ENCODE assay signal across 20 cellular contexts in genomic region chr9:123359106-123359505, GRCh38. TPM values are rescaled to one million over a fixed set of nuclear protein-coding genes. Genes with fewer than 3 reads are reported as not detected.
DNase-seq lines count a peak whose midpoint lies in the region; ATAC-seq and TF ChIP-seq lines count a peak whose summit lies in the region.
"Had no signal": no experiment of that assay in that cellular context is flagged by ENCODE, and none has a peak within 500 bp of the region (broad histone marks: within the 10 kb centered on the region; RNA-seq: fewer than 3 reads in every experiment).

No MANE protein-coding gene starts in this region.

- ATAC-seq in GM18870 (IDR thresholded peaks at IDR 0.05; ENCODE audit: unreplicated experiment) = no peak
- ATAC-seq: right cardiac atrium had no signal

- H3K9me3 Mint-ChIP-seq in glutamatergic neuron (ENCODE audit: unreplicated experiment) = peaks cover 5% of the 10 kb centered on the region
- H3K9me3 Mint-ChIP-seq: activated naive CD8-positive, alpha-beta T cell treated with anti-CD3 and anti-CD28 coated beads for 36 hours; T-helper 2 cell treated with Interferon-gamma antibody and Interleukin-4, amounts not matched to agents 5 μg/mL and 100 μg/mL, for 36 hours had no signal

- H3K9me2 ChIP-seq in DOHH2 (replicated peaks; ENCODE audit: control insufficient read depth, low read length) = no peaks in the 10 kb centered on the region
- H3K9me2 ChIP-seq in MM.1S (replicated peaks; ENCODE audit: insufficient read depth, low read length) = no peaks in the 10 kb centered on the region

- TF ChIP-seq CTCF in DOHH2 (IDR thresholded peaks at IDR 0.05; ENCODE audit: low read depth, low read length, poor library complexity, severe bottlenecking) (no peak), MM.1S (IDR thresholded peaks at IDR 0.05; ENCODE audit: low read length) (no peak), glutamatergic neuron (IDR thresholded peaks at IDR 0.05; ENCODE audit: partially characterized antibody, unreplicated experiment) (no peak), osteoblast (IDR thresholded peaks at IDR 0.05; ENCODE audit: extremely low read depth, low read depth, low read length) (no peak)

- H3K27ac ChIP-seq in DOHH2 (ENCODE audit: low read depth, low read length) (no peak overlapping the region), MM.1S (ENCODE audit: low read length) (no peak overlapping the region), osteoblast (ENCODE audit: low read depth, low read length) (no peak overlapping the region)
- H3K27ac ChIP-seq: epithelial cell of prostate had no signal

- H3K9ac ChIP-seq in MM.1S (ENCODE audit: low read length) = no peak overlapping the region

- H3K79me2 ChIP-seq in DOHH2 (ENCODE audit: control insufficient read depth, low read length) (no peaks in the 10 kb centered on the region), MM.1S (ENCODE audit: low read length) (no peaks in the 10 kb centered on the region), osteoblast (ENCODE audit: insufficient read depth, low read length) (no peaks in the 10 kb centered on the region)

- H3K4me1 Mint-ChIP-seq in glutamatergic neuron (ENCODE audit: low read depth, unreplicated experiment) = peaks cover 41% of the 10 kb centered on the region

- H3K4me2 ChIP-seq in DOHH2 (ENCODE audit: low read length) = peak overlapping the region; percentile 46
- H3K4me2 ChIP-seq in MM.1S (ENCODE audit: low read depth, low read length) = peak overlapping the region; percentile 18; the same call in 1 of the 2 replicates
- no peak overlapping the region for H3K4me2 ChIP-seq in osteoblast (ENCODE audit: insufficient read depth, low read length)

- H3K4me3 ChIP-seq in DOHH2 (ENCODE audit: low read length) (no peak overlapping the region), MM.1S (ENCODE audit: low read length) (no peak overlapping the region), osteoblast (ENCODE audit: insufficient read depth, low read length) (no peak overlapping the region)
- H3K4me3 ChIP-seq: HAP-1, Peyer's patch had no signal

- no peak overlapping the region for H3K4me3 Mint-ChIP-seq in glutamatergic neuron (ENCODE audit: unreplicated experiment)
- H3K4me3 Mint-ChIP-seq: activated naive CD8-positive, alpha-beta T cell treated with anti-CD3 and anti-CD28 coated beads for 36 hours; T-helper 2 cell treated with Interferon-gamma antibody and Interleukin-4, amounts not matched to agents 5 μg/mL and 100 μg/mL, for 36 hours had no signal

- H3K36me3 ChIP-seq in DOHH2 (ENCODE audit: control insufficient read depth, low read length) = no peaks in the 10 kb centered on the region
- H3K36me3 ChIP-seq in MM.1S (replicated peaks; ENCODE audit: insufficient read depth, low read length) = no peaks in the 10 kb centered on the region
- no peaks in the 10 kb centered on the region for H3K36me3 ChIP-seq in osteoblast (ENCODE audit: insufficient read depth, low read length)
- H3K36me3 ChIP-seq: HAP-1, Peyer's patch had no signal

- no peaks in the 10 kb centered on the region for H3F3A ChIP-seq in DOHH2 (ENCODE audit: control insufficient read depth, insufficient read depth)
- no peaks in the 10 kb centered on the region for H3F3A ChIP-seq in MM.1S (ENCODE audit: insufficient read depth, low read length)

- peak overlapping the region; percentile 24 for H3K27ac Mint-ChIP-seq in glutamatergic neuron (ENCODE audit: unreplicated experiment)
- H3K27ac Mint-ChIP-seq: activated naive CD8-positive, alpha-beta T cell treated with anti-CD3 and anti-CD28 coated beads for 36 hours; T-helper 2 cell treated with Interferon-gamma antibody and Interleukin-4, amounts not matched to agents 5 μg/mL and 100 μg/mL, for 36 hours had no signal

- H3K4me1 ChIP-seq in DOHH2 (ENCODE audit: control insufficient read depth, low read length) = peaks cover 30% of the 10 kb centered on the region
- H3K4me1 ChIP-seq in MM.1S (ENCODE audit: low read length) = peaks cover 17% of the 10 kb centered on the region
- no peaks in the 10 kb centered on the region for H3K4me1 ChIP-seq in osteoblast (ENCODE audit: insufficient read depth, low read length)

- H2AFZ ChIP-seq in MM.1S (ENCODE audit: low read length) = no peak overlapping the region
- no peak overlapping the region for H2AFZ ChIP-seq in osteoblast (ENCODE audit: low read length)

- H3K9me3 ChIP-seq in DOHH2 (ENCODE audit: control insufficient read depth, insufficient read depth, low read length) (no peaks in the 10 kb centered on the region), MM.1S (replicated peaks; ENCODE audit: insufficient read depth, low read length) (no peaks in the 10 kb centered on the region), osteoblast (ENCODE audit: low read depth, low read length) (no peaks in the 10 kb centered on the region)
- H3K9me3 ChIP-seq: HAP-1, Peyer's patch had no signal

- no peaks in the 10 kb centered on the region for H3K27me3 ChIP-seq in DOHH2 (ENCODE audit: control insufficient read depth, low read length)
- no peaks in the 10 kb centered on the region for H3K27me3 ChIP-seq in MM.1S (replicated peaks; ENCODE audit: insufficient read depth, low read length)
- H3K27me3 ChIP-seq in osteoblast (ENCODE audit: insufficient read depth, low read length) = no peaks in the 10 kb centered on the region
- H3K27me3 ChIP-seq: Peyer's patch had no signal

- no peaks in the 10 kb centered on the region for H4K20me1 ChIP-seq in DOHH2 (ENCODE audit: control insufficient read depth, insufficient read depth, low read depth, low read length)
- no peaks in the 10 kb centered on the region for H4K20me1 ChIP-seq in MM.1S (ENCODE audit: insufficient read depth, low read length)
- no peaks in the 10 kb centered on the region for H4K20me1 ChIP-seq in osteoblast (ENCODE audit: insufficient read depth, low read length)

- peaks cover 9% of the 10 kb centered on the region for H3K27me3 Mint-ChIP-seq in glutamatergic neuron (ENCODE audit: unreplicated experiment)

- DNase-seq in MM.1S = no peak
- DNase-seq in glutamatergic neuron = no peak
- peak; percentile 59 for DNase-seq in osteoblast (ENCODE audit: insufficient read length, low spot score, missing footprints)
- DNase-seq in D341Med (ENCODE audit: low spot score) = no peak
- no peak for DNase-seq in NCI-H1417 treated with DMSO at 0.1 percent for 48 hours (lab: John Stamatoyannopoulos, UW)
- no peak for DNase-seq in NCI-H226
- DNase-seq: activated CD4-positive, CD25-positive, alpha-beta regulatory T cell; activated naive CD8-positive, alpha-beta T cell treated with anti-CD3 and anti-CD28 coated beads for 36 hours; Calu3; foreskin fibroblast; mesendoderm; Peyer's patch; right cardiac atrium had no signal

- no peaks in the 10 kb centered on the region for H3K36me3 Mint-ChIP-seq in glutamatergic neuron (ENCODE audit: unreplicated experiment)
- H3K36me3 Mint-ChIP-seq: activated naive CD8-positive, alpha-beta T cell treated with anti-CD3 and anti-CD28 coated beads for 36 hours had no signal

RNA-seq across cellular contexts. Expression of gene CRB2, which starts 3.1 kb away (rescaled TPM):
- total RNA-seq in glutamatergic neuron (ENCODE audit: unreplicated experiment) = 6.8 TPM
- total RNA-seq in osteoblast = not detected in 2 replicates
- total RNA-seq: activated CD8-positive, alpha-beta memory T cell treated with anti-CD3 and anti-CD28 coated beads for 36 hours; Calu3; M059J had no signal
